8 cellular contexts compared by ENCODE assay signal in genomic region chr20:31674895-31675827, GRCh38. TPM values are rescaled to one million over a fixed set of nuclear protein-coding genes. Genes with fewer than 3 reads are reported as not detected.
A peak's percentile ranks its signal among the peaks of the same experiment; 100 is the strongest.
DNase-seq lines count a peak whose midpoint lies in the region; ATAC-seq and TF ChIP-seq lines count a peak whose summit lies in the region.

No MANE protein-coding gene starts in this region.

- H3K36me3 ChIP-seq in SJCRH30 (peaks cover 3% of the 10 kb centered on the region; the same call in 1 of the 2 replicates), rectal smooth muscle tissue (ENCODE audit: control insufficient read depth, insufficient read depth, low read length) (peaks cover 3% of the 10 kb centered on the region), aorta (ENCODE audit: control insufficient read depth in 1 of 2, insufficient read depth in 2 of 2, low read length in 1 of 2) (no peaks in the 10 kb centered on the region)

- H3K27me3 ChIP-seq in SJCRH30 (no peaks in the 10 kb centered on the region), rectal smooth muscle tissue (ENCODE audit: control insufficient read depth, insufficient read depth, low read length) (no peaks in the 10 kb centered on the region), aorta (ENCODE audit: control insufficient read depth in 1 of 2, insufficient read depth in 2 of 2, low read length in 1 of 2) (no peaks in the 10 kb centered on the region)

- in situ Hi-C loops in GM13977 (cut with MboI; ENCODE audit: low pct_unique_long_range_greater_than_20kb, low sequenced_read_pairs, unreplicated experiment), result no loop called here

- H3K9ac ChIP-seq in rectal smooth muscle tissue (ENCODE audit: low read length), result no peak overlapping the region

- peak overlapping the region; percentile 97 for H3K27ac Mint-ChIP-seq in activated naive CD4-positive, alpha-beta T cell treated with anti-CD3 and anti-CD28 coated beads for 36 hours

- H3K4me3 ChIP-seq in SJCRH30 (no peak overlapping the region), rectal smooth muscle tissue (ENCODE audit: low read length) (peak overlapping the region; percentile 29), aorta (ENCODE audit: low read length in 2 of 2) (no peak overlapping the region)

- CTCF ChIA-PET in activated naive CD4-positive, alpha-beta T cell treated with anti-CD3 and anti-CD28 coated beads for 36 hours (lab: Charles Lee), result interaction anchor here (0.6 to 8.6 kb wide), 13 partner anchors 10 to 150 kb away, joined by 3 to 103 read pairs (median 5); partner anchors contain the start of genes BCL2L1 and TPX2

- H3K4me3 Mint-ChIP-seq in activated naive CD4-positive, alpha-beta T cell treated with anti-CD3 and anti-CD28 coated beads for 36 hours, result peak overlapping the region; percentile 84

- peak; percentile 40 for DNase-seq in GM13977 (ENCODE audit: low spot score)
- DNase-seq in SJCRH30, result peak; percentile 60 to 73
- peak; percentile 86 for DNase-seq in activated naive CD4-positive, alpha-beta T cell treated with anti-CD3 and anti-CD28 coated beads for 36 hours
- DNase-seq in Right ventricle myocardium inferior (ENCODE audit: missing footprints), result peak; percentile 84
- peak; percentile 85 to 90 for DNase-seq in aorta
- no peak for DNase-seq in NCI-H1048 (lab: John Stamatoyannopoulos, UW)

- H3K4me1 ChIP-seq in SJCRH30, result peaks cover 60% of the 10 kb centered on the region
- peaks cover 8% of the 10 kb centered on the region for H3K4me1 ChIP-seq in rectal smooth muscle tissue (ENCODE audit: control insufficient read depth, insufficient read depth, low read length)
- peaks cover 14 to 20% of the 10 kb centered on the region in 2 donors for H3K4me1 ChIP-seq in aorta (ENCODE audit: control insufficient read depth in 1 of 2, insufficient read depth in 2 of 2, low read length in 2 of 2)

- intact Hi-C loops in activated naive CD4-positive, alpha-beta T cell treated with anti-CD3 and anti-CD28 coated beads for 36 hours (cut with micrococcal nuclease), result loop anchor here (1.0 to 5.0 kb wide), 6 partner anchors 13 to 103 kb away; partner anchors contain the start of genes BCL2L1 and TPX2
- intact Hi-C loops in Right ventricle myocardium inferior (cut with DNase I), result no loop called here
- intact Hi-C loops in aorta (cut with DNase I), result no loop called here

- peaks cover 63% of the 10 kb centered on the region for H3K36me3 Mint-ChIP-seq in activated naive CD4-positive, alpha-beta T cell treated with anti-CD3 and anti-CD28 coated beads for 36 hours (ENCODE audit: low read depth)

- H3K27me3 Mint-ChIP-seq in activated naive CD4-positive, alpha-beta T cell treated with anti-CD3 and anti-CD28 coated beads for 36 hours (ENCODE audit: low read depth), result no peaks in the 10 kb centered on the region

- peaks cover 79% of the 10 kb centered on the region for H3K4me1 Mint-ChIP-seq in activated naive CD4-positive, alpha-beta T cell treated with anti-CD3 and anti-CD28 coated beads for 36 hours (ENCODE audit: low read depth)

- H3K27ac ChIP-seq in SJCRH30, result no peak overlapping the region
- no peak overlapping the region for H3K27ac ChIP-seq in rectal smooth muscle tissue (ENCODE audit: low read depth, low read length)
- peak overlapping the region in 1 of 2 donors; percentile 87 for H3K27ac ChIP-seq in aorta (ENCODE audit: low read depth in 1 of 2, low read length in 2 of 2)

- no peaks in the 10 kb centered on the region for H3K9me3 ChIP-seq in SJCRH30 (replicated peaks)
- H3K9me3 ChIP-seq in aorta (ENCODE audit: control insufficient read depth, low read length), result no peaks in the 10 kb centered on the region

- WGBS in aorta, 2 donors, result 3 to 6% methylated on average over 10 of the region's 10 CpGs

- H3K9me3 Mint-ChIP-seq in activated naive CD4-positive, alpha-beta T cell treated with anti-CD3 and anti-CD28 coated beads for 36 hours, result no peaks in the 10 kb centered on the region

- TF ChIP-seq CTCF in GM13977 (IDR thresholded peaks at IDR 0.05; ENCODE audit: extremely low read depth, insufficient read depth, missing control alignments), result no peak

- ATAC-seq in HG02973 (IDR thresholded peaks at IDR 0.05; ENCODE audit: unreplicated experiment), result peak; percentile 53
- ATAC-seq in Right ventricle myocardium inferior, result peak; percentile 49
- ATAC-seq in aorta (ENCODE audit: low FRiP score), result peak; percentile 67

RNA-seq across cellular contexts. Expression of gene COX4I2, which starts 37.4 kb away (rescaled TPM):
- not detected in 2 replicates for total RNA-seq in SJCRH30 (2014; rRNA removed; shearing (Covaris generic))
- total RNA-seq in activated naive CD4-positive, alpha-beta T cell treated with anti-CD3 and anti-CD28 coated beads for 36 hours, result not detected
- total RNA-seq in Right ventricle myocardium inferior (7.1 TPM), aorta (1 to 10 TPM; 5.2 to 9.5 TPM)
- polyA plus RNA-seq in aorta, result 1 to 10 TPM in 1 of 2 donors, not detected in 1; 2.0 TPM

RNA-seq across cellular contexts. Expression of gene BCL2L1, which starts 47.5 kb away (rescaled TPM):
- 33.1 and 33.4 TPM in 2 replicates for total RNA-seq in SJCRH30 (2014; rRNA removed; shearing (Covaris generic))
- total RNA-seq in activated naive CD4-positive, alpha-beta T cell treated with anti-CD3 and anti-CD28 coated beads for 36 hours, result 10 to 100 TPM; 87.9 to 89.2 TPM
- total RNA-seq in Right ventricle myocardium inferior (55.2 TPM), aorta (100 to 1,000 TPM in 1 of 2 donors, 10 to 100 TPM in 1; 69.1 to 107 TPM)
- polyA plus RNA-seq in aorta, result 100 to 1,000 TPM; 103 to 104 TPM
